8 cellular contexts compared by ENCODE assay signal in the genomic region with DNA sequence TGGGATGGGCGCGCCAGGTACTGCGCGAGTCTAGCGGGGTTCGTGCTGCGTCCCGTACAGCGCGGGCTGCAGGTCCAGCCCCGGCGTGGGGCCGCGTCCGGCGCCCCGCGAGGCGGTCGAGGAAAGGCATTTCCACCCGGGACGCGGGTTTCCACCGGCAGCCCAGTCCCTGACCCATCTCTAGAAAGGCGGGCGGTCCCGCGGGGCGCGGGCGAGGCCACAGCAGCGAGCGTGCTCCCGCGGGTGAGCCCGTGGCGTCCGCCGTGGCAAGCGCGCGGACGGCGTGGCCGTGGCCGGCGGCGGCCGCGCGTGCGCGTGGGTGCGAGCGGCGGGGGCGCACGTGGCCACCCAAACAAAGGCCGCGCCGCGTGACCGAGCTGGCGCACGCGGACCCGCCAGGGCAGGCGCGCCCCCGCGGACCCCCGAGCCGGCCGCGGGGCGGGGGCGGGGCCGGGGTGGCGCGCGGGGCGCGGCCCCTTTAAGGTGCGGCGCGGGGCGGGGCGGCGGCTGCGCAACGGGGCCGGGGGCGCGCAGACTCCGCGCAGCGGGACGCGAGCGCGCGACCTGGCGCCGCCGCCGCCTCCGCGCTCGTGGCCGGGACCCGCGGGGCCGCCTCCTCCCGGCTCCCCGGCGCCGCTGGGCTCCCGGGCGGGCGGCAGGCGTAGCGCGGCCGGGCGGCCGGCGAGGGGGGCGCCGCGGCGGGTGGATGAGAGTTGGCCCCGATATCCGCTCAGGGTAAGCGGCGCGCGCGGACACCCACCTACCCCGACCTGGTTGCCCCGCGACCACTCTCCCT. TPM values are rescaled to one million over a fixed set of nuclear protein-coding genes. Genes with fewer than 3 reads are reported as not detected.
A peak's percentile ranks its signal among the peaks of the same experiment; 100 is the strongest.
DNase-seq lines count a peak whose midpoint lies in the region.

No MANE protein-coding gene starts in this region.

- H3K4me1 ChIP-seq in mononuclear cell (ENCODE audit: insufficient read depth, low read length) = peaks cover 64% of the 10 kb centered on the region

- no peaks in the 10 kb centered on the region for H3K9me3 ChIP-seq in mononuclear cell (ENCODE audit: low read depth, low read length)

- DNase-seq in NOMO-1 (lab: John Stamatoyannopoulos, UW; ENCODE audit: unreplicated experiment in 2 of 2) (peak; percentile 26 to 61), NOMO-1 treated with dmso at 0.1 percent for 144 hours (lab: John Stamatoyannopoulos, UW; ENCODE audit: unreplicated experiment) (no peak), M059J (ENCODE audit: low read depth) (peak; percentile 20), pons (ENCODE audit: low spot score) (no peak)
- DNase-seq in activated CD4-positive, alpha-beta T cell treated with anti-CD3 and anti-CD28 coated beads, Interleukin-2, amount 50 U/mL, for 48 hours = peak; percentile 57
- DNase-seq in effector CD8-positive, alpha-beta T cell (lab: John Stamatoyannopoulos, UW) = peak; percentile 41
- peak; percentile 49 for DNase-seq in stimulated activated naive CD4-positive, alpha-beta T cell treated with Interleukin-2 at 50 U/mL for 16 hours (lab: John Stamatoyannopoulos, UW)

- no peaks in the 10 kb centered on the region for H3K27me3 ChIP-seq in mononuclear cell (ENCODE audit: insufficient read depth, low read length)

- peak overlapping the region; percentile 45 for H3K4me3 ChIP-seq in mononuclear cell (ENCODE audit: low read length)

RNA-seq across cellular contexts. Expression of a gene that starts 39.3 kb away (rescaled TPM):
- total RNA-seq in M059J (2014; rRNA removed; shearing (Covaris generic)) = 4.3 and 11.8 TPM in 2 replicates
- total RNA-seq in mononuclear cell = 1.6 TPM

RNA-seq across cellular contexts. Expression of a gene that starts 43.4 kb away (rescaled TPM):
- total RNA-seq in M059J (2014; rRNA removed; shearing (Covaris generic)) = 2.9 and 7.9 TPM in 2 replicates
- total RNA-seq in mononuclear cell = 11.9 TPM

Comparison
In these comparisons a context has a peak if more than half of its experiments do, and no peak if none do; other contexts are left out.
1. DNase-seq: peak in NOMO-1 (2 of 2), M059J (single experiment), activated CD4-positive, alpha-beta T cell treated with anti-CD3 and anti-CD28 coated beads, Interleukin-2, amount 50 U/mL, for 48 hours (2 of 2), effector CD8-positive, alpha-beta T cell (single experiment) and stimulated activated naive CD4-positive, alpha-beta T cell treated with Interleukin-2 at 50 U/mL for 16 hours (single experiment); none in NOMO-1 treated with dmso at 0.1 percent for 144 hours (single experiment) and pons (single experiment).